Comparison of ENCODE assay signal across 18 cellular contexts in the genomic region with DNA sequence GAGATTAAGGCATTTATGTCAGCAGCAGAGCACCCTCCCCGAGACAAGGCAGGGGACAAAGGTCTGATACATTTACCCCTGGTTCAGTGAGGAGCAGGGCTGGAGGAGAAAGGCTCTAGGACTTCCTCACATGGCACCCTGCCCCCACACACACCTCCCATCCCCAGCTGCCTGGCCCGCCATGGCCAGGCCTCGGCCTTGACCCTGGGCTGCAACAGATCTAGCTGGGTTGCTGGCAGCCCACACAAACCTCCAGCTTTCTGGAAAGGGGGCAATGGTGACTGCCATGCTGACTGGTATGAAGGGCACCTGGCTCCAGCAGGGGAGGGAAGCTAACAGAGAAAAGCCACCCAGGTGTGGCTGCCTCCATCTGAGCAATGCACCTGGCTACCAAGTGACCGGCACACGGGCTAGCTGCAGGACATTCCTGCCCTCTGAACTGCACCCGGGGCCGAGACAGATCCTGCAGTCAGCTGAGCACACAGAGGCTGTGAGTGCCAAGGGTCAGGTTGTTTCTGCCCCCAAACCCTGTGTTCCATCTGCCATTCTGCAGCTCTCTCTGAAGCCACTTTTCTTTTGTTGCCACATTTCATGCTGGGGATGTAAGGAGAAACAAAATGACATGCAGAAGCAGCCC.
"Had no signal": no experiment of that assay in that cellular context is flagged by ENCODE, and none has a peak within 500 bp of the region (broad histone marks: within the 10 kb centered on the region; RNA-seq: fewer than 3 reads in every experiment).

No MANE protein-coding gene starts in this region.

- ATAC-seq: activated CD8-positive, alpha-beta T cell treated with anti-CD3 and anti-CD28 coated beads, Interleukin-2, amount 10 ng/mL, durations not matched to agents 7 days and 5 days; activated naive CD8-positive, alpha-beta T cell treated with anti-CD3 and anti-CD28 coated beads, Interleukin-2, amount 50 U/mL, for 24 hours; foreskin keratinocyte had no signal

- H3K27me3 ChIP-seq: thyroid gland had no signal

- H3K9me3 ChIP-seq: spleen, thyroid gland had no signal

- DNase-seq: activated CD4-positive, alpha-beta T cell treated with anti-CD3 and anti-CD28 coated beads for 1 hour; activated CD4-positive, alpha-beta T cell treated with anti-CD3 and anti-CD28 coated beads, Interleukin-2, amount 50 U/mL, for 1 hour; activated CD8-positive, alpha-beta T cell treated with anti-CD3 and anti-CD28 coated beads, Interleukin-2, amount 10 ng/mL, durations not matched to agents 7 days and 5 days; activated gamma-delta T cell; activated naive CD4-positive, alpha-beta T cell treated with anti-CD3 and anti-CD28 coated beads, Interleukin-2, amount 50 U/mL, for 16 hours; activated naive CD8-positive, alpha-beta T cell treated with anti-CD3 and anti-CD28 coated beads, Interleukin-2, amount 50 U/mL, for 24 hours; central memory CD4-positive, alpha-beta T cell; effector memory CD4-positive, alpha-beta T cell; foreskin keratinocyte; immature natural killer cell; mesenchymal stem cell; posterior cingulate gyrus; spleen; stimulated activated CD4-positive, alpha-beta T cell treated with anti-CD3 and anti-CD28 coated beads, Interleukin-4, amount 100 ng/mL, for 1 hour; stimulated activated naive CD4-positive, alpha-beta T cell; T-helper 1 cell; thyroid gland; WERI-Rb-1 had no signal

- H3K36me3 ChIP-seq: spleen, thyroid gland, WERI-Rb-1 had no signal

- H3K4me3 ChIP-seq: spleen, thyroid gland had no signal

- H3K4me1 ChIP-seq: foreskin keratinocyte, thyroid gland had no signal

- H3K27ac ChIP-seq: foreskin keratinocyte, thyroid gland, WERI-Rb-1 had no signal
